In genomic region chr12:96196781-96197180, GRCh38 we compare ENCODE assay signal across 10 cellular contexts. TPM values are rescaled to one million over a fixed set of nuclear protein-coding genes. Genes with fewer than 3 reads are reported as not detected.
DNase-seq lines count a peak whose midpoint lies in the region; ATAC-seq and TF ChIP-seq lines count a peak whose summit lies in the region.
"Had no signal": no experiment of that assay in that cellular context is flagged by ENCODE, and none has a peak within 500 bp of the region (broad histone marks: within the 10 kb centered on the region; RNA-seq: fewer than 3 reads in every experiment).

No MANE protein-coding gene starts in this region.

- TF ChIP-seq CTCF in foreskin fibroblast (IDR thresholded peaks at IDR 0.05; ENCODE audit: low read depth, low read length): no peak

- peak overlapping the region; percentile 65 to 85 for H3K4me3 ChIP-seq in foreskin fibroblast (ENCODE audit: low read depth in 1 of 2, low read length in 2 of 2)
- H3K4me3 ChIP-seq in subcutaneous abdominal adipose tissue (ENCODE audit: low read depth in 1 of 5, low read length in 5 of 5): peak overlapping the region in 4 of 5 donors; percentile 84 to 98 (median 85)

- CTCF ChIA-PET in activated naive CD4-positive, alpha-beta T cell treated with anti-CD3 and anti-CD28 coated beads for 36 hours (lab: Charles Lee): interaction anchor here (0.7 to 1.3 kb wide), 5 partner anchors 16 to 320 kb away, joined by 3 to 5 read pairs (median 3); no protein-coding TSS in a partner anchor
- CTCF ChIA-PET in activated CD4-positive, alpha-beta memory T cell treated with anti-CD3 and anti-CD28 coated beads, Interleukin-2, amount 10 ng/mL, durations not matched to agents 7 days and 5 days (lab: Charles Lee): interaction anchor here (1.0 to 4.0 kb wide), 3 partner anchors 13 to 20 kb away, joined by 5 to 21 read pairs (median 14); no protein-coding TSS in a partner anchor

- POLR2A ChIA-PET in activated CD4-positive, alpha-beta memory T cell treated with anti-CD3 and anti-CD28 coated beads, Interleukin-2, amount 10 ng/mL, durations not matched to agents 7 days and 5 days (lab: Charles Lee): interaction anchor here (1.2 to 6.4 kb wide), 6 partner anchors 10 to 20 kb away, joined by 3 to 103 read pairs (median 20); no protein-coding TSS in a partner anchor

- no peak for ATAC-seq in HG03097 (IDR thresholded peaks at IDR 0.05; ENCODE audit: low FRiP score, unreplicated experiment)
- ATAC-seq: HepG2 had no signal

- H3K27me3 ChIP-seq in subcutaneous abdominal adipose tissue (ENCODE audit: control insufficient read depth in 5 of 5, insufficient read depth in 4 of 5, low read length in 5 of 5): no peaks in the 10 kb centered on the region

- no peaks in the 10 kb centered on the region for H3K27me3 Mint-ChIP-seq in activated naive CD4-positive, alpha-beta T cell treated with anti-CD3 and anti-CD28 coated beads for 36 hours (ENCODE audit: low read depth)
- no peaks in the 10 kb centered on the region for H3K27me3 Mint-ChIP-seq in activated CD4-positive, alpha-beta memory T cell treated with anti-CD3 and anti-CD28 coated beads, Interleukin-2, amount 10 ng/mL, durations not matched to agents 7 days and 5 days

- intact Hi-C loops in activated naive CD4-positive, alpha-beta T cell treated with anti-CD3 and anti-CD28 coated beads for 36 hours (cut with micrococcal nuclease): loop anchor here (5.0 kb wide), 3 partner anchors 134 to 799 kb away; partner anchors contain the start of gene SNRPF

- H3K9ac ChIP-seq in subcutaneous abdominal adipose tissue (ENCODE audit: low read length in 5 of 5): peak overlapping the region in 1 of 5 donors; percentile 39

- H3K36me3 Mint-ChIP-seq in activated naive CD4-positive, alpha-beta T cell treated with anti-CD3 and anti-CD28 coated beads for 36 hours (ENCODE audit: low read depth): peaks cover 3% of the 10 kb centered on the region
- peaks cover 28% of the 10 kb centered on the region for H3K36me3 Mint-ChIP-seq in activated CD4-positive, alpha-beta memory T cell treated with anti-CD3 and anti-CD28 coated beads, Interleukin-2, amount 10 ng/mL, durations not matched to agents 7 days and 5 days (ENCODE audit: low read depth)

- peaks cover 5 to 58% (median 25%) of the 10 kb centered on the region in 5 donors for H3K4me1 ChIP-seq in subcutaneous abdominal adipose tissue (ENCODE audit: control insufficient read depth in 5 of 5, insufficient read depth in 5 of 5, low read length in 5 of 5)

- peaks cover 68% of the 10 kb centered on the region for H3K4me1 Mint-ChIP-seq in activated naive CD4-positive, alpha-beta T cell treated with anti-CD3 and anti-CD28 coated beads for 36 hours (ENCODE audit: low read depth)
- peaks cover 55% of the 10 kb centered on the region for H3K4me1 Mint-ChIP-seq in activated CD4-positive, alpha-beta memory T cell treated with anti-CD3 and anti-CD28 coated beads, Interleukin-2, amount 10 ng/mL, durations not matched to agents 7 days and 5 days

- no peaks in the 10 kb centered on the region for H3K9me3 Mint-ChIP-seq in activated naive CD4-positive, alpha-beta T cell treated with anti-CD3 and anti-CD28 coated beads for 36 hours
- H3K9me3 Mint-ChIP-seq in activated CD4-positive, alpha-beta memory T cell treated with anti-CD3 and anti-CD28 coated beads, Interleukin-2, amount 10 ng/mL, durations not matched to agents 7 days and 5 days: no peaks in the 10 kb centered on the region
- H3K9me3 Mint-ChIP-seq: CD14-positive monocyte had no signal

- H3K4me3 Mint-ChIP-seq in activated naive CD4-positive, alpha-beta T cell treated with anti-CD3 and anti-CD28 coated beads for 36 hours: peak overlapping the region; percentile 99
- H3K4me3 Mint-ChIP-seq in activated CD4-positive, alpha-beta memory T cell treated with anti-CD3 and anti-CD28 coated beads, Interleukin-2, amount 10 ng/mL, durations not matched to agents 7 days and 5 days: peak overlapping the region; percentile 99

- DNase-seq in activated naive CD4-positive, alpha-beta T cell treated with anti-CD3 and anti-CD28 coated beads for 36 hours: peak; percentile 37
- no peak for DNase-seq in activated naive CD4-positive, alpha-beta T cell treated with anti-CD3 and anti-CD28 coated beads, Interleukin-2, amount 50 U/mL, for 16 hours
- peak; percentile 49 for DNase-seq in activated CD4-positive, alpha-beta memory T cell treated with anti-CD3 and anti-CD28 coated beads, Interleukin-2, amount 10 ng/mL, durations not matched to agents 7 days and 5 days
- DNase-seq in foreskin fibroblast: peak; percentile 78 to 80
- DNase-seq in substantia nigra (lab: John Stamatoyannopoulos, UW): no peak
- DNase-seq in stimulated activated CD8-positive, alpha-beta memory T cell treated with anti-CD3 and anti-CD28 coated beads, Interleukin-4, amount 100 ng/mL, for 48 hours: no peak

- H3K27ac ChIP-seq in subcutaneous abdominal adipose tissue (ENCODE audit: low read depth, low read length) (peak overlapping the region; percentile 91), substantia nigra (ENCODE audit: low read depth, low read length, poor library complexity, severe bottlenecking) (no peak overlapping the region)

- peak overlapping the region; percentile 100 for H3K27ac Mint-ChIP-seq in activated naive CD4-positive, alpha-beta T cell treated with anti-CD3 and anti-CD28 coated beads for 36 hours
- H3K27ac Mint-ChIP-seq in activated CD4-positive, alpha-beta memory T cell treated with anti-CD3 and anti-CD28 coated beads, Interleukin-2, amount 10 ng/mL, durations not matched to agents 7 days and 5 days: peak overlapping the region; percentile 99

- H3K9me3 ChIP-seq in subcutaneous abdominal adipose tissue (ENCODE audit: control insufficient read depth in 5 of 5, low read length in 5 of 5): no peaks in the 10 kb centered on the region

- no peaks in the 10 kb centered on the region for H3K36me3 ChIP-seq in subcutaneous abdominal adipose tissue (ENCODE audit: control insufficient read depth in 5 of 5, insufficient read depth in 5 of 5, low read length in 5 of 5)

RNA-seq across cellular contexts. Expression of gene ELK3, which starts 2.6 kb away (rescaled TPM):
- 10 to 100 TPM; 11.4 to 14.1 TPM for total RNA-seq in activated naive CD4-positive, alpha-beta T cell treated with anti-CD3 and anti-CD28 coated beads for 36 hours
- total RNA-seq in activated CD4-positive, alpha-beta memory T cell treated with anti-CD3 and anti-CD28 coated beads, Interleukin-2, amount 10 ng/mL, durations not matched to agents 7 days and 5 days: 10 to 100 TPM; 46.3 TPM

Comparison
In these comparisons a context has a peak if more than half of its experiments do, and no peak if none do; other contexts are left out.
1. DNase-seq: peak in activated naive CD4-positive, alpha-beta T cell treated with anti-CD3 and anti-CD28 coated beads for 36 hours (single experiment), activated CD4-positive, alpha-beta memory T cell treated with anti-CD3 and anti-CD28 coated beads, Interleukin-2, amount 10 ng/mL, durations not matched to agents 7 days and 5 days (single experiment) and foreskin fibroblast (2 of 2); none in activated naive CD4-positive, alpha-beta T cell treated with anti-CD3 and anti-CD28 coated beads, Interleukin-2, amount 50 U/mL, for 16 hours (single experiment), substantia nigra (0 of 49) and stimulated activated CD8-positive, alpha-beta memory T cell treated with anti-CD3 and anti-CD28 coated beads, Interleukin-4, amount 100 ng/mL, for 48 hours (single experiment).